1 cellular context compared by ENCODE assay signal in the genomic region with DNA sequence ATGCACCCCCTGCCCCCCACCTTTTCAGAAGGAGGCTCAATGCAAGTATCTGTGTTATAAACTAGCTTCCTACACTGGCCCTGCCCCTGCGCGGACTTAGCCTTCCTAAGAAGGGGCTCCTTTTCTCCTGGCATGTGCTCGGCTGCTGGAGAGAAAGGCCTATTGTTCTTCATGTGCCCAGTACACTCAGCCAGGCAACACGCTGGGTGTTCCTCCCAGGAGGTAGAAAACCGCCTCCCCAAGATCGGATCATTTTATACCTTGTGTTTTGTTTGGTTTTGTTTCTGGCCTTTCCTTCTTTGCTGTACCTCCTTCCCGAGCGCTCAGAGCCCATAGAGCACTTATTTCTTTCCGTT.
TF ChIP-seq lines count a peak whose summit lies in the region.

No MANE protein-coding gene starts in this region.

TF ChIP-seq in GM12878, 131 proteins besides CTCF, POLR2A, EP300 and RAD21 (continued from another document):
- TF ChIP-seq, protein P1, sequence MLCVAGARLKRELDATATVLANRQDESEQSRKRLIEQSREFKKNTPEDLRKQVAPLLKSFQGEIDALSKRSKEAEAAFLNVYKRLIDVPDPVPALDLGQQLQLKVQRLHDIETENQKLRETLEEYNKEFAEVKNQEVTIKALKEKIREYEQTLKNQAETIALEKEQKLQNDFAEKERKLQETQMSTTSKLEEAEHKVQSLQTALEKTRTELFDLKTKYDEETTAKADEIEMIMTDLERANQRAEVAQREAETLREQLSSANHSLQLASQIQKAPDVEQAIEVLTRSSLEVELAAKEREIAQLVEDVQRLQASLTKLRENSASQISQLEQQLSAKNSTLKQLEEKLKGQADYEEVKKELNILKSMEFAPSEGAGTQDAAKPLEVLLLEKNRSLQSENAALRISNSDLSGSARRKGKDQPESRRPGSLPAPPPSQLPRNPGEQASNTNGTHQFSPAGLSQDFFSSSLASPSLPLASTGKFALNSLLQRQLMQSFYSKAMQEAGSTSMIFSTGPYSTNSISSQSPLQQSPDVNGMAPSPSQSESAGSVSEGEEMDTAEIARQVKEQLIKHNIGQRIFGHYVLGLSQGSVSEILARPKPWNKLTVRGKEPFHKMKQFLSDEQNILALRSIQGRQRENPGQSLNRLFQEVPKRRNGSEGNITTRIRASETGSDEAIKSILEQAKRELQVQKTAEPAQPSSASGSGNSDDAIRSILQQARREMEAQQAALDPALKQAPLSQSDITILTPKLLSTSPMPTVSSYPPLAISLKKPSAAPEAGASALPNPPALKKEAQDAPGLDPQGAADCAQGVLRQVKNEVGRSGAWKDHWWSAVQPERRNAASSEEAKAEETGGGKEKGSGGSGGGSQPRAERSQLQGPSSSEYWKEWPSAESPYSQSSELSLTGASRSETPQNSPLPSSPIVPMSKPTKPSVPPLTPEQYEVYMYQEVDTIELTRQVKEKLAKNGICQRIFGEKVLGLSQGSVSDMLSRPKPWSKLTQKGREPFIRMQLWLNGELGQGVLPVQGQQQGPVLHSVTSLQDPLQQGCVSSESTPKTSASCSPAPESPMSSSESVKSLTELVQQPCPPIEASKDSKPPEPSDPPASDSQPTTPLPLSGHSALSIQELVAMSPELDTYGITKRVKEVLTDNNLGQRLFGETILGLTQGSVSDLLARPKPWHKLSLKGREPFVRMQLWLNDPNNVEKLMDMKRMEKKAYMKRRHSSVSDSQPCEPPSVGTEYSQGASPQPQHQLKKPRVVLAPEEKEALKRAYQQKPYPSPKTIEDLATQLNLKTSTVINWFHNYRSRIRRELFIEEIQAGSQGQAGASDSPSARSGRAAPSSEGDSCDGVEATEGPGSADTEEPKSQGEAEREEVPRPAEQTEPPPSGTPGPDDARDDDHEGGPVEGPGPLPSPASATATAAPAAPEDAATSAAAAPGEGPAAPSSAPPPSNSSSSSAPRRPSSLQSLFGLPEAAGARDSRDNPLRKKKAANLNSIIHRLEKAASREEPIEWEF (IDR thresholded peaks at IDR 0.05; ENCODE audit: insufficient replicate concordance, low read depth, low read length) = no peak
- no peak for TF ChIP-seq CHD2 (IDR thresholded peaks at IDR 0.05; ENCODE audit: borderline replicate concordance, low read depth, low read length)
- TF ChIP-seq, protein P2, sequence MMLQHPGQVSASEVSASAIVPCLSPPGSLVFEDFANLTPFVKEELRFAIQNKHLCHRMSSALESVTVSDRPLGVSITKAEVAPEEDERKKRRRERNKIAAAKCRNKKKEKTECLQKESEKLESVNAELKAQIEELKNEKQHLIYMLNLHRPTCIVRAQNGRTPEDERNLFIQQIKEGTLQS (IDR thresholded peaks at IDR 0.05; ENCODE audit: borderline replicate concordance, extremely low read depth, low read depth, low read length) = no peak
